Comparison of ENCODE assay signal across 2 cellular contexts in the genomic region with DNA sequence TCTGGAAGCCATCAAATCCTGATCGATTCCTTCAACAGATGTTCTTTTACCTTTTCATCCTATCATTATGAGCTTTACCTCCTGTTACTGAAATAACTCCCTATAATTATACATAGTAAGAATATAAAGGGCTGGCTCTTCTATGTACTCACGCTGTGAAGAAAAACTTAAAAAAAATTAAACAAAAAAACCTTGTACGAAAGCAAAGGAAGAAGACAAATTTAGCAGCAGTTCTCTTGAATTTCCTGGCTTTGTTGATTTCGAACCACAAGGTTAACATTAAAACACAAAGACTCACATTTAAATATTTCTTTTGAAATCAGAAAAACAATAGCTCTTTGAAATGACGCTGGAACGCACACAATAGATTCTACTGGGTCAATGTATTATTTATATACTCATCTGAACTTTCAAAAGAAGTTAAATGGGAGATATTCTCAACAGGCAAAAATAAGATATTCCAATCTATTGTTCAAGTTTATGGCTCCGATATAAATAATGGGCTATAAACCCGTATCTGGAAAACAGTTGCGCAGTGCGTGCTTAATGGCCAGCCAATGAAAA.
TF ChIP-seq lines count a peak whose summit lies in the region.

No MANE protein-coding gene starts in this region.

TF ChIP-seq in HEK293, 187 proteins besides CTCF, POLR2A, EP300 and RAD21:
- TF ChIP-seq, protein P1, sequence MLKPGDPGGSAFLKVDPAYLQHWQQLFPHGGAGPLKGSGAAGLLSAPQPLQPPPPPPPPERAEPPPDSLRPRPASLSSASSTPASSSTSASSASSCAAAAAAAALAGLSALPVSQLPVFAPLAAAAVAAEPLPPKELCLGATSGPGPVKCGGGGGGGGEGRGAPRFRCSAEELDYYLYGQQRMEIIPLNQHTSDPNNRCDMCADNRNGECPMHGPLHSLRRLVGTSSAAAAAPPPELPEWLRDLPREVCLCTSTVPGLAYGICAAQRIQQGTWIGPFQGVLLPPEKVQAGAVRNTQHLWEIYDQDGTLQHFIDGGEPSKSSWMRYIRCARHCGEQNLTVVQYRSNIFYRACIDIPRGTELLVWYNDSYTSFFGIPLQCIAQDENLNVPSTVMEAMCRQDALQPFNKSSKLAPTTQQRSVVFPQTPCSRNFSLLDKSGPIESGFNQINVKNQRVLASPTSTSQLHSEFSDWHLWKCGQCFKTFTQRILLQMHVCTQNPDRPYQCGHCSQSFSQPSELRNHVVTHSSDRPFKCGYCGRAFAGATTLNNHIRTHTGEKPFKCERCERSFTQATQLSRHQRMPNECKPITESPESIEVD (tag by site-specific recombination; IDR thresholded peaks at IDR 0.05) = peak; percentile 98
- TF ChIP-seq MYNN (tag by site-specific recombination; IDR thresholded peaks at IDR 0.05; ENCODE audit: borderline replicate concordance) (no peak), ZNF510 (tag by site-specific recombination; IDR thresholded peaks at IDR 0.05; ENCODE audit: insufficient replicate concordance) (peak; percentile 2), SP7 (tag by site-specific recombination; IDR thresholded peaks at IDR 0.05) (peak; percentile 39)

TF ChIP-seq in K562, 482 proteins besides CTCF, POLR2A, EP300 and RAD21 (continued from another document and continues in another):
- TF ChIP-seq, protein P2, sequence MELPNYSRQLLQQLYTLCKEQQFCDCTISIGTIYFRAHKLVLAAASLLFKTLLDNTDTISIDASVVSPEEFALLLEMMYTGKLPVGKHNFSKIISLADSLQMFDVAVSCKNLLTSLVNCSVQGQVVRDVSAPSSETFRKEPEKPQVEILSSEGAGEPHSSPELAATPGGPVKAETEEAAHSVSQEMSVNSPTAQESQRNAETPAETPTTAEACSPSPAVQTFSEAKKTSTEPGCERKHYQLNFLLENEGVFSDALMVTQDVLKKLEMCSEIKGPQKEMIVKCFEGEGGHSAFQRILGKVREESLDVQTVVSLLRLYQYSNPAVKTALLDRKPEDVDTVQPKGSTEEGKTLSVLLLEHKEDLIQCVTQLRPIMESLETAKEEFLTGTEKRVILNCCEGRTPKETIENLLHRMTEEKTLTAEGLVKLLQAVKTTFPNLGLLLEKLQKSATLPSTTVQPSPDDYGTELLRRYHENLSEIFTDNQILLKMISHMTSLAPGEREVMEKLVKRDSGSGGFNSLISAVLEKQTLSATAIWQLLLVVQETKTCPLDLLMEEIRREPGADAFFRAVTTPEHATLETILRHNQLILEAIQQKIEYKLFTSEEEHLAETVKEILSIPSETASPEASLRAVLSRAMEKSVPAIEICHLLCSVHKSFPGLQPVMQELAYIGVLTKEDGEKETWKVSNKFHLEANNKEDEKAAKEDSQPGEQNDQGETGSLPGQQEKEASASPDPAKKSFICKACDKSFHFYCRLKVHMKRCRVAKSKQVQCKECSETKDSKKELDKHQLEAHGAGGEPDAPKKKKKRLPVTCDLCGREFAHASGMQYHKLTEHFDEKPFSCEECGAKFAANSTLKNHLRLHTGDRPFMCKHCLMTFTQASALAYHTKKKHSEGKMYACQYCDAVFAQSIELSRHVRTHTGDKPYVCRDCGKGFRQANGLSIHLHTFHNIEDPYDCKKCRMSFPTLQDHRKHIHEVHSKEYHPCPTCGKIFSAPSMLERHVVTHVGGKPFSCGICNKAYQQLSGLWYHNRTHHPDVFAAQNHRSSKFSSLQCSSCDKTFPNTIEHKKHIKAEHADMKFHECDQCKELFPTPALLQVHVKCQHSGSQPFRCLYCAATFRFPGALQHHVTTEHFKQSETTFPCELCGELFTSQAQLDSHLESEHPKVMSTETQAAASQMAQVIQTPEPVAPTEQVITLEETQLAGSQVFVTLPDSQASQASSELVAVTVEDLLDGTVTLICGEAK (IDR thresholded peaks at IDR 0.05) = peak; percentile 31
- TF ChIP-seq, protein P2 (CRISPR knock-in tag; IDR thresholded peaks at IDR 0.05) = no peak
- TF ChIP-seq, protein P3, sequence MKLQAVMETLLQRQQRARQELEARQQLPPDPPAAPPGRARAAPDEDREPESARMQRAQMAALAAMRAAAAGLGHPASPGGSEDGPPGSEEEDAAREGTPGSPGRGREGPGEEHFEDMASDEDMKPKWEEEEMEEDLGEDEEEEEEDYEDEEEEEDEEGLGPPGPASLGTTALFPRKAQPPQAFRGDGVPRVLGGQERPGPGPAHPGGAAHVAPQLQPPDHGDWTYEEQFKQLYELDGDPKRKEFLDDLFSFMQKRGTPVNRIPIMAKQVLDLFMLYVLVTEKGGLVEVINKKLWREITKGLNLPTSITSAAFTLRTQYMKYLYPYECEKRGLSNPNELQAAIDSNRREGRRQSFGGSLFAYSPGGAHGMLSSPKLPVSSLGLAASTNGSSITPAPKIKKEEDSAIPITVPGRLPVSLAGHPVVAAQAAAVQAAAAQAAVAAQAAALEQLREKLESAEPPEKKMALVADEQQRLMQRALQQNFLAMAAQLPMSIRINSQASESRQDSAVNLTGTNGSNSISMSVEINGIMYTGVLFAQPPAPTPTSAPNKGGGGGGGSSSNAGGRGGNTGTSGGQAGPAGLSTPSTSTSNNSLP (IDR thresholded peaks at IDR 0.05; ENCODE audit: borderline replicate concordance, low read depth, low read length) = peak; percentile 83
- peak; percentile 80 for TF ChIP-seq RBM25 (IDR thresholded peaks at IDR 0.05; ENCODE audit: low read depth, low read length, severe bottlenecking)
- TF ChIP-seq ETV5 (CRISPR knock-in tag; IDR thresholded peaks at IDR 0.05; ENCODE audit: low read depth) = no peak
- TF ChIP-seq, protein P4, sequence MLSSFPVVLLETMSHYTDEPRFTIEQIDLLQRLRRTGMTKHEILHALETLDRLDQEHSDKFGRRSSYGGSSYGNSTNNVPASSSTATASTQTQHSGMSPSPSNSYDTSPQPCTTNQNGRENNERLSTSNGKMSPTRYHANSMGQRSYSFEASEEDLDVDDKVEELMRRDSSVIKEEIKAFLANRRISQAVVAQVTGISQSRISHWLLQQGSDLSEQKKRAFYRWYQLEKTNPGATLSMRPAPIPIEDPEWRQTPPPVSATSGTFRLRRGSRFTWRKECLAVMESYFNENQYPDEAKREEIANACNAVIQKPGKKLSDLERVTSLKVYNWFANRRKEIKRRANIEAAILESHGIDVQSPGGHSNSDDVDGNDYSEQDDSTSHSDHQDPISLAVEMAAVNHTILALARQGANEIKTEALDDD (IDR thresholded peaks at IDR 0.05) = 0 out of 2 replicates have a peak, but pooled peaks have one; percentile 27
- TF ChIP-seq ZNF212 (CRISPR knock-in tag; IDR thresholded peaks at IDR 0.05) = 0 out of 2 replicates have a peak, but pooled peaks have one; percentile 36
- no peak for TF ChIP-seq WHSC1 (IDR thresholded peaks at IDR 0.05; ENCODE audit: low read length)
- no peak for TF ChIP-seq RBFOX2 (IDR thresholded peaks at IDR 0.05; ENCODE audit: low read depth, low read length)
- TF ChIP-seq, protein P5, sequence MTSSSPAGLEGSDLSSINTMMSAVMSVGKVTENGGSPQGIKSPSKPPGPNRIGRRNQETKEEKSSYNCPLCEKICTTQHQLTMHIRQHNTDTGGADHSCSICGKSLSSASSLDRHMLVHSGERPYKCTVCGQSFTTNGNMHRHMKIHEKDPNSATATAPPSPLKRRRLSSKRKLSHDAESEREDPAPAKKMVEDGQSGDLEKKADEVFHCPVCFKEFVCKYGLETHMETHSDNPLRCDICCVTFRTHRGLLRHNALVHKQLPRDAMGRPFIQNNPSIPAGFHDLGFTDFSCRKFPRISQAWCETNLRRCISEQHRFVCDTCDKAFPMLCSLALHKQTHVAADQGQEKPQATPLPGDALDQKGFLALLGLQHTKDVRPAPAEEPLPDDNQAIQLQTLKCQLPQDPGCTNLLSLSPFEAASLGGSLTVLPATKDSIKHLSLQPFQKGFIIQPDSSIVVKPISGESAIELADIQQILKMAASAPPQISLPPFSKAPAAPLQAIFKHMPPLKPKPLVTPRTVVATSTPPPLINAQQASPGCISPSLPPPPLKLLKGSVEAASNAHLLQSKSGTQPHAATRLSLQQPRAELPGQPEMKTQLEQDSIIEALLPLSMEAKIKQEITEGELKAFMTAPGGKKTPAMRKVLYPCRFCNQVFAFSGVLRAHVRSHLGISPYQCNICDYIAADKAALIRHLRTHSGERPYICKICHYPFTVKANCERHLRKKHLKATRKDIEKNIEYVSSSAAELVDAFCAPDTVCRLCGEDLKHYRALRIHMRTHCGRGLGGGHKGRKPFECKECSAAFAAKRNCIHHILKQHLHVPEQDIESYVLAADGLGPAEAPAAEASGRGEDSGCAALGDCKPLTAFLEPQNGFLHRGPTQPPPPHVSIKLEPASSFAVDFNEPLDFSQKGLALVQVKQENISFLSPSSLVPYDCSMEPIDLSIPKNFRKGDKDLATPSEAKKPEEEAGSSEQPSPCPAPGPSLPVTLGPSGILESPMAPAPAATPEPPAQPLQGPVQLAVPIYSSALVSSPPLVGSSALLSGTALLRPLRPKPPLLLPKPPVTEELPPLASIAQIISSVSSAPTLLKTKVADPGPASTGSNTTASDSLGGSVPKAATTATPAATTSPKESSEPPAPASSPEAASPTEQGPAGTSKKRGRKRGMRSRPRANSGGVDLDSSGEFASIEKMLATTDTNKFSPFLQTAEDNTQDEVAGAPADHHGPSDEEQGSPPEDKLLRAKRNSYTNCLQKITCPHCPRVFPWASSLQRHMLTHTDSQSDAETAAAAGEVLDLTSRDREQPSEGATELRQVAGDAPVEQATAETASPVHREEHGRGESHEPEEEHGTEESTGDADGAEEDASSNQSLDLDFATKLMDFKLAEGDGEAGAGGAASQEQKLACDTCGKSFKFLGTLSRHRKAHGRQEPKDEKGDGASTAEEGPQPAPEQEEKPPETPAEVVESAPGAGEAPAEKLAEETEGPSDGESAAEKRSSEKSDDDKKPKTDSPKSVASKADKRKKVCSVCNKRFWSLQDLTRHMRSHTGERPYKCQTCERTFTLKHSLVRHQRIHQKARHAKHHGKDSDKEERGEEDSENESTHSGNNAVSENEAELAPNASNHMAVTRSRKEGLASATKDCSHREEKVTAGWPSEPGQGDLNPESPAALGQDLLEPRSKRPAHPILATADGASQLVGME (CRISPR knock-in tag; IDR thresholded peaks at IDR 0.05) = no peak
- TF ChIP-seq THRAP3 (IDR thresholded peaks at IDR 0.05; ENCODE audit: borderline replicate concordance) = 0 out of 2 replicates have a peak, but pooled peaks have one; percentile 80
- TF ChIP-seq CHD1 (IDR thresholded peaks at IDR 0.05; ENCODE audit: low read length) = peak; percentile 4
- TF ChIP-seq, protein P6, sequence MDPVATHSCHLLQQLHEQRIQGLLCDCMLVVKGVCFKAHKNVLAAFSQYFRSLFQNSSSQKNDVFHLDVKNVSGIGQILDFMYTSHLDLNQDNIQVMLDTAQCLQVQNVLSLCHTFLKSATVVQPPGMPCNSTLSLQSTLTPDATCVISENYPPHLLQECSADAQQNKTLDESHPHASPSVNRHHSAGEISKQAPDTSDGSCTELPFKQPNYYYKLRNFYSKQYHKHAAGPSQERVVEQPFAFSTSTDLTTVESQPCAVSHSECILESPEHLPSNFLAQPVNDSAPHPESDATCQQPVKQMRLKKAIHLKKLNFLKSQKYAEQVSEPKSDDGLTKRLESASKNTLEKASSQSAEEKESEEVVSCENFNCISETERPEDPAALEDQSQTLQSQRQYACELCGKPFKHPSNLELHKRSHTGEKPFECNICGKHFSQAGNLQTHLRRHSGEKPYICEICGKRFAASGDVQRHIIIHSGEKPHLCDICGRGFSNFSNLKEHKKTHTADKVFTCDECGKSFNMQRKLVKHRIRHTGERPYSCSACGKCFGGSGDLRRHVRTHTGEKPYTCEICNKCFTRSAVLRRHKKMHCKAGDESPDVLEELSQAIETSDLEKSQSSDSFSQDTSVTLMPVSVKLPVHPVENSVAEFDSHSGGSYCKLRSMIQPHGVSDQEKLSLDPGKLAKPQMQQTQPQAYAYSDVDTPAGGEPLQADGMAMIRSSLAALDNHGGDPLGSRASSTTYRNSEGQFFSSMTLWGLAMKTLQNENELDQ (CRISPR knock-in tag; IDR thresholded peaks at IDR 0.05; ENCODE audit: borderline replicate concordance) = no peak
- TF ChIP-seq, protein P7, sequence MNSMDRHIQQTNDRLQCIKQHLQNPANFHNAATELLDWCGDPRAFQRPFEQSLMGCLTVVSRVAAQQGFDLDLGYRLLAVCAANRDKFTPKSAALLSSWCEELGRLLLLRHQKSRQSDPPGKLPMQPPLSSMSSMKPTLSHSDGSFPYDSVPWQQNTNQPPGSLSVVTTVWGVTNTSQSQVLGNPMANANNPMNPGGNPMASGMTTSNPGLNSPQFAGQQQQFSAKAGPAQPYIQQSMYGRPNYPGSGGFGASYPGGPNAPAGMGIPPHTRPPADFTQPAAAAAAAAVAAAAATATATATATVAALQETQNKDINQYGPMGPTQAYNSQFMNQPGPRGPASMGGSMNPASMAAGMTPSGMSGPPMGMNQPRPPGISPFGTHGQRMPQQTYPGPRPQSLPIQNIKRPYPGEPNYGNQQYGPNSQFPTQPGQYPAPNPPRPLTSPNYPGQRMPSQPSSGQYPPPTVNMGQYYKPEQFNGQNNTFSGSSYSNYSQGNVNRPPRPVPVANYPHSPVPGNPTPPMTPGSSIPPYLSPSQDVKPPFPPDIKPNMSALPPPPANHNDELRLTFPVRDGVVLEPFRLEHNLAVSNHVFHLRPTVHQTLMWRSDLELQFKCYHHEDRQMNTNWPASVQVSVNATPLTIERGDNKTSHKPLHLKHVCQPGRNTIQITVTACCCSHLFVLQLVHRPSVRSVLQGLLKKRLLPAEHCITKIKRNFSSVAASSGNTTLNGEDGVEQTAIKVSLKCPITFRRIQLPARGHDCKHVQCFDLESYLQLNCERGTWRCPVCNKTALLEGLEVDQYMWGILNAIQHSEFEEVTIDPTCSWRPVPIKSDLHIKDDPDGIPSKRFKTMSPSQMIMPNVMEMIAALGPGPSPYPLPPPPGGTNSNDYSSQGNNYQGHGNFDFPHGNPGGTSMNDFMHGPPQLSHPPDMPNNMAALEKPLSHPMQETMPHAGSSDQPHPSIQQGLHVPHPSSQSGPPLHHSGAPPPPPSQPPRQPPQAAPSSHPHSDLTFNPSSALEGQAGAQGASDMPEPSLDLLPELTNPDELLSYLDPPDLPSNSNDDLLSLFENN (IDR thresholded peaks at IDR 0.05; ENCODE audit: low read depth in 2 of 2, low read length in 2 of 2) = peak in 1 of 2 experiments; percentile 11; a peak in 1 of 4 replicates
- TF ChIP-seq ZNF263 (CRISPR knock-in tag; IDR thresholded peaks at IDR 0.05; ENCODE audit: borderline replicate concordance) = no peak
- TF ChIP-seq ETV1 (tag; conservative IDR thresholded peaks at IDR 0.05; ENCODE audit: low read depth) = no peak
